In the genomic region with DNA sequence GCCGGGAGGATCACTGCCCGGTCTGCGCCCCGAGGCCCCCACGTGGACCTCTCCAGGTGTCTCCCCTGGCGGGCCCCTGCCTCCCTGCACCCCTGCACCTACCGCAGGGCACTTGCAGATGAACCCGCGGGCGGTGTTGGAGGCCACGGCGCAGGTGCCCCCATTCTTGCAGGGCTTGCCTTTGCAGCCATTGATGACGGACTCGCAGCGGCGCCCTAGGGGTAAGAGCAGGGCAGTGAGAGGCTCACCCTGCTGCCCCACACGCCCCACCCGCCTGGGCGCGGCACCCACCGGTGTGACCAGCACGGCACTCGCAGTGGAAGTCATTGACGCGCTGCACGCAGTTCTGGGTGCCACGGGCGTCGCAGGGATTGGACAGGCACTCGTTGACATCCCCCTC, we compare ENCODE assay signal across 25 cellular contexts.
"Had no signal": no experiment of that assay in that cellular context is flagged by ENCODE, and none has a peak within 500 bp of the region (broad histone marks: within the 10 kb centered on the region; RNA-seq: fewer than 3 reads in every experiment).

No MANE protein-coding gene starts in this region.

- ATAC-seq: naive thymus-derived CD8-positive, alpha-beta T cell; psoas muscle; right cardiac atrium; right lobe of liver; stimulated activated effector memory CD8-positive, alpha-beta T cell treated with anti-CD3 and anti-CD28 coated beads, Interleukin-12 subunit alpha, Interleukin-12 subunit beta, amount 100 ng/mL, for 72 hours; stimulated activated naive B cell treated with anti-CD40 and anti-IgM and Interleukin-4, amounts not matched to agents 10 μg/mL and 1 μg/mL and 100 μg/mL, for 72 hours; upper lobe of right lung had no signal

- H3K36me3 ChIP-seq: ovary, uterus had no signal

- H3K9me3 ChIP-seq: ovary, psoas muscle, right lobe of liver, sigmoid colon, stomach, thoracic aorta, thyroid gland, transverse colon, upper lobe of right lung, uterus had no signal

- H3K27ac ChIP-seq: ovary, parathyroid adenoma, psoas muscle, right lobe of liver, sigmoid colon, stomach, thoracic aorta, thyroid gland, transverse colon, upper lobe of right lung, uterus had no signal

- DNase-seq: naive B cell; naive thymus-derived CD8-positive, alpha-beta T cell; nephron progenitor cell; occipital lobe; ovary; posterior cingulate gyrus; psoas muscle; right cardiac atrium; right lobe of liver; sigmoid colon; small intestine; stimulated activated CD4-positive, alpha-beta T cell treated with anti-CD3 and anti-CD28 coated beads, Interleukin-15, amount 100 ng/mL, for 24 hours; stimulated activated CD4-positive, alpha-beta T cell treated with anti-CD3 and anti-CD28 coated beads, Interleukin-2, amount 100 ng/mL, for 24 hours; stimulated activated CD4-positive, alpha-beta T cell treated with anti-CD3 and anti-CD28 coated beads, Interleukin-2, amount 100 ng/mL, for 48 hours; stimulated activated CD4-positive, alpha-beta T cell treated with anti-CD3 and anti-CD28 coated beads, Interleukin-4, amount 100 ng/mL, for 24 hours; stimulated activated naive B cell treated with anti-CD40 and anti-IgM and Interleukin-4, amounts not matched to agents 10 μg/mL and 1 μg/mL and 100 μg/mL, for 72 hours; stimulated activated naive CD4-positive, alpha-beta T cell treated with Interleukin-2 at 50 U/mL for 16 hours; stomach; thyroid gland; transverse colon; upper lobe of right lung; uterus had no signal

- H3K27me3 ChIP-seq: ovary, right lobe of liver, sigmoid colon, stomach, thyroid gland, transverse colon, upper lobe of right lung, uterus had no signal

- H3K4me3 ChIP-seq: ovary, psoas muscle, right lobe of liver, sigmoid colon, stomach, thoracic aorta, thyroid gland, transverse colon, upper lobe of right lung, uterus had no signal

- H3K4me1 ChIP-seq: parathyroid adenoma, psoas muscle, right lobe of liver, transverse colon, uterus had no signal
